Comparison of ENCODE assay signal across 1 cellular context in genomic region chr5:132389051-132389331, GRCh38.
TF ChIP-seq lines count a peak whose summit lies in the region.

No MANE protein-coding gene starts in this region.

TF ChIP-seq in HCT116, 20 proteins besides CTCF, POLR2A, EP300 and RAD21 (continued from another document):
- TF ChIP-seq, protein P1, sequence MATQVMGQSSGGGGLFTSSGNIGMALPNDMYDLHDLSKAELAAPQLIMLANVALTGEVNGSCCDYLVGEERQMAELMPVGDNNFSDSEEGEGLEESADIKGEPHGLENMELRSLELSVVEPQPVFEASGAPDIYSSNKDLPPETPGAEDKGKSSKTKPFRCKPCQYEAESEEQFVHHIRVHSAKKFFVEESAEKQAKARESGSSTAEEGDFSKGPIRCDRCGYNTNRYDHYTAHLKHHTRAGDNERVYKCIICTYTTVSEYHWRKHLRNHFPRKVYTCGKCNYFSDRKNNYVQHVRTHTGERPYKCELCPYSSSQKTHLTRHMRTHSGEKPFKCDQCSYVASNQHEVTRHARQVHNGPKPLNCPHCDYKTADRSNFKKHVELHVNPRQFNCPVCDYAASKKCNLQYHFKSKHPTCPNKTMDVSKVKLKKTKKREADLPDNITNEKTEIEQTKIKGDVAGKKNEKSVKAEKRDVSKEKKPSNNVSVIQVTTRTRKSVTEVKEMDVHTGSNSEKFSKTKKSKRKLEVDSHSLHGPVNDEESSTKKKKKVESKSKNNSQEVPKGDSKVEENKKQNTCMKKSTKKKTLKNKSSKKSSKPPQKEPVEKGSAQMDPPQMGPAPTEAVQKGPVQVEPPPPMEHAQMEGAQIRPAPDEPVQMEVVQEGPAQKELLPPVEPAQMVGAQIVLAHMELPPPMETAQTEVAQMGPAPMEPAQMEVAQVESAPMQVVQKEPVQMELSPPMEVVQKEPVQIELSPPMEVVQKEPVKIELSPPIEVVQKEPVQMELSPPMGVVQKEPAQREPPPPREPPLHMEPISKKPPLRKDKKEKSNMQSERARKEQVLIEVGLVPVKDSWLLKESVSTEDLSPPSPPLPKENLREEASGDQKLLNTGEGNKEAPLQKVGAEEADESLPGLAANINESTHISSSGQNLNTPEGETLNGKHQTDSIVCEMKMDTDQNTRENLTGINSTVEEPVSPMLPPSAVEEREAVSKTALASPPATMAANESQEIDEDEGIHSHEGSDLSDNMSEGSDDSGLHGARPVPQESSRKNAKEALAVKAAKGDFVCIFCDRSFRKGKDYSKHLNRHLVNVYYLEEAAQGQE (IDR thresholded peaks at IDR 0.05; ENCODE audit: low read depth): no peak
- TF ChIP-seq YY1 (IDR thresholded peaks at IDR 0.05; ENCODE audit: extremely low read depth, insufficient replicate concordance, low read depth, low read length) (no peak), POLR2AphosphoS5 (IDR thresholded peaks at IDR 0.05; ENCODE audit: low read depth, low read length) (no peak), TCF7L2 (IDR thresholded peaks at IDR 0.05; ENCODE audit: borderline replicate concordance, extremely low read depth, insufficient read depth, insufficient read length) (no peak), ELF1 (IDR thresholded peaks at IDR 0.05; ENCODE audit: borderline replicate concordance, low read depth) (no peak), SP1 (IDR thresholded peaks at IDR 0.05; ENCODE audit: low read depth) (no peak), EGR1 (IDR thresholded peaks at IDR 0.05; ENCODE audit: low read depth) (no peak), ZBTB33 (IDR thresholded peaks at IDR 0.05; ENCODE audit: extremely low read depth, insufficient replicate concordance, low read length) (no peak), CEBPB (IDR thresholded peaks at IDR 0.05; ENCODE audit: low read depth) (no peak), ZNF274 (IDR thresholded peaks at IDR 0.05; ENCODE audit: low read depth, low read length) (no peak), FOSL1 (IDR thresholded peaks at IDR 0.05; ENCODE audit: low read depth) (no peak)
- TF ChIP-seq, protein P2, sequence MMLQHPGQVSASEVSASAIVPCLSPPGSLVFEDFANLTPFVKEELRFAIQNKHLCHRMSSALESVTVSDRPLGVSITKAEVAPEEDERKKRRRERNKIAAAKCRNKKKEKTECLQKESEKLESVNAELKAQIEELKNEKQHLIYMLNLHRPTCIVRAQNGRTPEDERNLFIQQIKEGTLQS (IDR thresholded peaks at IDR 0.05): no peak
